ENCODE assay signal across 1 cellular context in genomic region chr17:60077226-60077625, GRCh38.
A peak's percentile ranks its signal among the peaks of the same experiment; 100 is the strongest.
TF ChIP-seq lines count a peak whose summit lies in the region.

No MANE protein-coding gene starts in this region.

TF ChIP-seq in HEK293, 187 proteins besides CTCF, POLR2A, EP300 and RAD21 (continued from another document):
- TF ChIP-seq, protein P1, sequence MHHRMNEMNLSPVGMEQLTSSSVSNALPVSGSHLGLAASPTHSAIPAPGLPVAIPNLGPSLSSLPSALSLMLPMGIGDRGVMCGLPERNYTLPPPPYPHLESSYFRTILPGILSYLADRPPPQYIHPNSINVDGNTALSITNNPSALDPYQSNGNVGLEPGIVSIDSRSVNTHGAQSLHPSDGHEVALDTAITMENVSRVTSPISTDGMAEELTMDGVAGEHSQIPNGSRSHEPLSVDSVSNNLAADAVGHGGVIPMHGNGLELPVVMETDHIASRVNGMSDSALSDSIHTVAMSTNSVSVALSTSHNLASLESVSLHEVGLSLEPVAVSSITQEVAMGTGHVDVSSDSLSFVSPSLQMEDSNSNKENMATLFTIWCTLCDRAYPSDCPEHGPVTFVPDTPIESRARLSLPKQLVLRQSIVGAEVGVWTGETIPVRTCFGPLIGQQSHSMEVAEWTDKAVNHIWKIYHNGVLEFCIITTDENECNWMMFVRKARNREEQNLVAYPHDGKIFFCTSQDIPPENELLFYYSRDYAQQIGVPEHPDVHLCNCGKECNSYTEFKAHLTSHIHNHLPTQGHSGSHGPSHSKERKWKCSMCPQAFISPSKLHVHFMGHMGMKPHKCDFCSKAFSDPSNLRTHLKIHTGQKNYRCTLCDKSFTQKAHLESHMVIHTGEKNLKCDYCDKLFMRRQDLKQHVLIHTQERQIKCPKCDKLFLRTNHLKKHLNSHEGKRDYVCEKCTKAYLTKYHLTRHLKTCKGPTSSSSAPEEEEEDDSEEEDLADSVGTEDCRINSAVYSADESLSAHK (tag by site-specific recombination; IDR thresholded peaks at IDR 0.05), result no peak
- TF ChIP-seq MZF1 (tag by site-specific recombination; IDR thresholded peaks at IDR 0.05; ENCODE audit: borderline replicate concordance), result peak; percentile 75; the same call in 1 of the 2 replicates
TF ChIP-seq in HEK293: peak in this region for 6.
